Comparison of ENCODE assay signal across 8 cellular contexts in genomic region chr19:53977991-53978731, GRCh38. TPM values are rescaled to one million over a fixed set of nuclear protein-coding genes. Genes with fewer than 3 reads are reported as not detected.
DNase-seq lines count a peak whose midpoint lies in the region; ATAC-seq, FAIRE-seq and TF ChIP-seq lines count a peak whose summit lies in the region.

No MANE protein-coding gene starts in this region.

- H4K5ac ChIP-seq in IMR-90 (ENCODE audit: low read depth, low read length) = no peak overlapping the region

- H3K4me2 ChIP-seq in A549 (peak overlapping the region; percentile 84), IMR-90 (ENCODE audit: low read depth, low read length) (peak overlapping the region; percentile 92), parathyroid adenoma (ENCODE audit: low read length) (peak overlapping the region; percentile 58)

- no peak for TF ChIP-seq RAD21 in A549 (conservative IDR thresholded peaks at IDR 0.05 in 1 of 2, IDR thresholded peaks at IDR 0.05 in 1 of 2)
- no peak for TF ChIP-seq RAD21 in IMR-90 (IDR thresholded peaks at IDR 0.05; ENCODE audit: low read length)

- H3K56ac ChIP-seq in IMR-90 (ENCODE audit: extremely low read depth, insufficient read depth, low read length) = no peak overlapping the region

- H3K36me3 ChIP-seq in IMR-90 (ENCODE audit: control insufficient read depth, insufficient read depth, low read length) = no peaks in the 10 kb centered on the region
- H3K36me3 ChIP-seq in parathyroid adenoma (ENCODE audit: control insufficient read depth, insufficient read depth, low read length) = no peaks in the 10 kb centered on the region

- no peak for TF ChIP-seq EP300 in A549 (IDR thresholded peaks at IDR 0.05)

- peak overlapping the region; percentile 44 to 47; a peak in 2 of 4 replicates for H4K8ac ChIP-seq in IMR-90 (ENCODE audit: low read depth in 2 of 2, low read length in 2 of 2)

- TF ChIP-seq CTCF in A549 (IDR thresholded peaks at IDR 0.05) (no peak), IMR-90 (conservative IDR thresholded peaks at IDR 0.05; ENCODE audit: low read depth, low read length) (no peak), parathyroid adenoma (IDR thresholded peaks at IDR 0.05) (no peak)

- H3K4me1 ChIP-seq in A549 (peaks cover 15% of the 10 kb centered on the region), IMR-90 (ENCODE audit: control insufficient read depth, insufficient read depth, low read length) (no peaks in the 10 kb centered on the region), parathyroid adenoma (peaks cover 16% of the 10 kb centered on the region)

- peak overlapping the region; percentile 82 for H3K4me3 Mint-ChIP-seq in activated naive CD4-positive, alpha-beta T cell treated with anti-CD3 and anti-CD28 coated beads, Interleukin-2, amount 50 U/mL, for 24 hours

- H2BK120ac ChIP-seq in IMR-90 (ENCODE audit: low read depth, low read length) = no peak overlapping the region

- peak; percentile 99 for FAIRE-seq in A549 (lab: Jason Lieb, UNC)

- in situ Hi-C loops in IMR-90 (cut with MboI; ENCODE audit: low sequenced_read_pairs) = no loop called here

- dilution Hi-C loops in IMR-90 (cut with HindIII; ENCODE audit: low sequenced_read_pairs, unreplicated experiment) = no loop called here

- H3K27me3 ChIP-seq in IMR-90 (ENCODE audit: control insufficient read depth, insufficient read depth, low read length) = peaks cover 7% of the 10 kb centered on the region; the same call in 1 of the 2 replicates
- H3K27me3 ChIP-seq in parathyroid adenoma (ENCODE audit: control insufficient read depth, insufficient read depth, low read length) = no peaks in the 10 kb centered on the region

- intact Hi-C loops in IMR-90 (cut with micrococcal nuclease) = no loop called here
- intact Hi-C loops in cardiac septum (cut with DNase I) = no loop called here

- WGBS in A549 (ENCODE audit: missing lambda C conversion rate) = 3% methylated on average over 28 of the region's 54 CpGs
- WGBS in IMR-90 (ENCODE audit: extremely low coverage in 2 of 2, insufficient read length in 1 of 2), 2 experiments = 3% methylated on average over 10 of the region's 54 CpGs; no CpG with 5 or more reads in 1 of the 2 experiments

- peaks cover 44% of the 10 kb centered on the region for H3K27me3 Mint-ChIP-seq in activated naive CD4-positive, alpha-beta T cell treated with anti-CD3 and anti-CD28 coated beads, Interleukin-2, amount 50 U/mL, for 24 hours

- H2BK5ac ChIP-seq in IMR-90 (ENCODE audit: low read depth, low read length, poor library complexity, severe bottlenecking) = no peak overlapping the region

- H4K91ac ChIP-seq in IMR-90 (ENCODE audit: insufficient read depth, low read depth, low read length) = no peak overlapping the region

- POLR2A ChIA-PET in A549 (lab: Yijun Ruan, JAX) = interaction anchor here (0.5 to 1.1 kb wide), 12 partner anchors 11 to 159 kb away, joined by 3 to 14 read pairs (median 3); partner anchors contain the start of genes CNOT3, MYADM, PRPF31 and TFPT
- POLR2A ChIA-PET in IMR-90 (lab: Charles Lee; ENCODE audit: unreplicated experiment) = no interaction called here

- peak overlapping the region; percentile 88 for H2AFZ ChIP-seq in IMR-90 (replicated peaks; ENCODE audit: low read length, poor library complexity)
- peak overlapping the region; percentile 85 for H2AFZ ChIP-seq in parathyroid adenoma

- no peak overlapping the region for H2BK15ac ChIP-seq in IMR-90 (ENCODE audit: low read depth, low read length)

- H3K18ac ChIP-seq in IMR-90 (ENCODE audit: low read depth, low read length) = no peak overlapping the region

- no peaks in the 10 kb centered on the region for H3K9me1 ChIP-seq in IMR-90 (ENCODE audit: insufficient read depth, low read length)

- H3K14ac ChIP-seq in IMR-90 (replicated peaks; ENCODE audit: low read depth, low read length) = no peak overlapping the region

- no peak overlapping the region for H3K23ac ChIP-seq in IMR-90 (ENCODE audit: low read depth, low read length)

- no peaks in the 10 kb centered on the region for H3K79me2 ChIP-seq in parathyroid adenoma

- ATAC-seq in A549 (peak; percentile 57 to 72), IMR-90 (ENCODE audit: low read depth) (peak; percentile 71), HG03571 (IDR thresholded peaks at IDR 0.05; ENCODE audit: unreplicated experiment) (no peak)

- H3K4me3 ChIP-seq in A549 (peak overlapping the region; percentile 69), IMR-90 (ENCODE audit: insufficient read depth, low read depth, low read length) (peak overlapping the region; percentile 55), parathyroid adenoma (ENCODE audit: low read depth, low read length) (no peak overlapping the region)

- H4K20me1 ChIP-seq in IMR-90 (ENCODE audit: insufficient read depth, low read length) = no peaks in the 10 kb centered on the region

- H3K27ac ChIP-seq in A549 = peak overlapping the region; percentile 84 to 97
- H3K27ac ChIP-seq in IMR-90 (ENCODE audit: insufficient read depth, low read length) = no peak overlapping the region
- H3K27ac ChIP-seq in parathyroid adenoma = peak overlapping the region; percentile 43

- H3K36me3 Mint-ChIP-seq in activated naive CD4-positive, alpha-beta T cell treated with anti-CD3 and anti-CD28 coated beads, Interleukin-2, amount 50 U/mL, for 24 hours = peaks cover 8% of the 10 kb centered on the region

- TF ChIP-seq POLR2A in A549 (IDR thresholded peaks at IDR 0.05; ENCODE audit: low read length) = peak; percentile 36
- TF ChIP-seq POLR2A in IMR-90 (IDR thresholded peaks at IDR 0.05; ENCODE audit: low read depth, low read length) = no peak

- peaks cover 35% of the 10 kb centered on the region for H3K4me1 Mint-ChIP-seq in activated naive CD4-positive, alpha-beta T cell treated with anti-CD3 and anti-CD28 coated beads, Interleukin-2, amount 50 U/mL, for 24 hours

- no peaks in the 10 kb centered on the region for H3K79me1 ChIP-seq in IMR-90 (ENCODE audit: low read depth in 1 of 2, low read length in 2 of 2)

- no peak overlapping the region for H2AK5ac ChIP-seq in IMR-90 (ENCODE audit: low read depth, low read length)

- H3K27ac Mint-ChIP-seq in activated naive CD4-positive, alpha-beta T cell treated with anti-CD3 and anti-CD28 coated beads, Interleukin-2, amount 50 U/mL, for 24 hours = no peak overlapping the region

- BruUV-seq in IMR-90 (replicated peaks; lab: Mats Ljungman, UMichigan) = no TSS peak

- no peak overlapping the region for H3K4ac ChIP-seq in IMR-90 (ENCODE audit: low read depth, low read length)

- CTCF ChIA-PET in A549 (lab: Yijun Ruan, JAX) = interaction anchor here (1.1 kb wide), 1 partner anchor 45 kb away, joined by 6 read pairs; no protein-coding TSS in a partner anchor
- CTCF ChIA-PET in IMR-90 (lab: Yijun Ruan, JAX) = no interaction called here

- H3K9me3 ChIP-seq in A549 = no peaks in the 10 kb centered on the region
- H3K9me3 ChIP-seq in IMR-90 (ENCODE audit: control insufficient read depth, insufficient read depth, low read length) = no peaks in the 10 kb centered on the region
- H3K9me3 ChIP-seq in parathyroid adenoma (ENCODE audit: control insufficient read depth, low read length) = no peaks in the 10 kb centered on the region

- H3K9ac ChIP-seq in IMR-90 (ENCODE audit: low read depth, low read length) (no peak overlapping the region), parathyroid adenoma (no peak overlapping the region)

- H3K9me3 Mint-ChIP-seq in activated naive CD4-positive, alpha-beta T cell treated with anti-CD3 and anti-CD28 coated beads, Interleukin-2, amount 50 U/mL, for 24 hours = no peaks in the 10 kb centered on the region

- no peak overlapping the region for H2BK20ac ChIP-seq in IMR-90 (ENCODE audit: low read depth, low read length)

- H2AK9ac ChIP-seq in IMR-90 (replicated peaks; ENCODE audit: low read depth, low read length, poor library complexity) = peak overlapping the region; percentile 76

- DNase-seq in A549 (ENCODE audit: low read depth in 1 of 2, low spot score in 1 of 2) (peak; percentile 99 to 100), IMR-90 (peak; percentile 84), cardiac septum (ENCODE audit: low spot score) (peak; percentile 82), SIG-M5 (lab: John Stamatoyannopoulos, UW) (no peak)
- no peak for DNase-seq in NK-92 treated with Interleukin-12 subunit alpha and Interleukin-12 subunit beta, amount 100 ng/mL, for 24 hours (lab: John Stamatoyannopoulos, UW)

TF ChIP-seq in A549, 52 proteins besides CTCF, POLR2A, EP300 and RAD21 (continues in another document):
- TF ChIP-seq ZFP36 (IDR thresholded peaks at IDR 0.05; ENCODE audit: borderline replicate concordance, partially characterized antibody) = no peak
- TF ChIP-seq KDM1A (IDR thresholded peaks at IDR 0.05; ENCODE audit: low read depth) = no peak
- no peak for TF ChIP-seq ZNF302 (CRISPR knock-in tag; IDR thresholded peaks at IDR 0.05)

TF ChIP-seq in IMR-90, 13 proteins besides CTCF, POLR2A, EP300 and RAD21:
- TF ChIP-seq MAFK (IDR thresholded peaks at IDR 0.05; ENCODE audit: low read depth, low read length) = no peak
- peak; percentile 64 for TF ChIP-seq CEBPB (IDR thresholded peaks at IDR 0.05; ENCODE audit: low read depth, low read length)

RNA-seq across cellular contexts. Expression of gene CACNG6, which starts 13.3 kb away (rescaled TPM):
- 15.6 and 16.2 TPM in 2 replicates for polyA plus RNA-seq in A549 (2011; rRNA removed)
- 11.5 and 18.6 TPM in 2 replicates for polyA plus RNA-seq in A549 (2012; cell fraction: cytosol; rRNA removed)
- polyA plus RNA-seq in A549 (2012; cell fraction: nucleus; rRNA removed) = 18.5 and 21.7 TPM in 2 replicates
- polyA plus RNA-seq in A549 (2017; fragmentation: RNase III; extraction: RNeasy Plus Mini Kit Qiagen cat#74134 plus additional on column Dnase treatment) = 4.4 to 8.2 TPM (median 7.3 TPM) in 3 replicates
- 8.8 and 9.3 TPM in 2 replicates for polyA minus RNA-seq in A549 (2011; rRNA and poly(A)+ RNA removed)
- total RNA-seq in IMR-90 (2012; rRNA removed) = not detected in 2 replicates
- polyA plus RNA-seq in IMR-90 (2012; rRNA removed) = not detected in 2 replicates
- 0.02 and 0.03 TPM in 2 replicates for polyA plus RNA-seq in IMR-90 (2012; cell fraction: cytosol; rRNA removed)
- 0.10 TPM in 1 of 2 replicates, not detected in the other for polyA plus RNA-seq in IMR-90 (2012; cell fraction: nucleus; rRNA removed; ENCODE audit: low replicate concordance)
- not detected for total RNA-seq in cardiac septum

RNA-seq across cellular contexts. Expression of gene CACNG8, which starts 15.4 kb away (rescaled TPM):
- polyA plus RNA-seq in A549 (2011; rRNA removed) (1.1 and 1.5 TPM in 2 replicates), A549 (2017; fragmentation: RNase III; extraction: RNeasy Plus Mini Kit Qiagen cat#74134 plus additional on column Dnase treatment) (4.6 to 6.9 TPM (median 5.8 TPM) in 3 replicates), IMR-90 (2012; rRNA removed) (0.09 and 0.15 TPM in 2 replicates)
- polyA plus RNA-seq in A549 (2012; cell fraction: cytosol; rRNA removed) = 0.69 and 0.74 TPM in 2 replicates
- polyA plus RNA-seq in A549 (2012; cell fraction: nucleus; rRNA removed) = 3.2 and 5.0 TPM in 2 replicates
- 0.87 and 1.3 TPM in 2 replicates for polyA minus RNA-seq in A549 (2011; rRNA and poly(A)+ RNA removed)
- total RNA-seq in IMR-90 (2012; rRNA removed) (not detected in 2 replicates), cardiac septum (0.11 TPM)
- 0.04 and 0.08 TPM in 2 replicates for polyA plus RNA-seq in IMR-90 (2012; cell fraction: cytosol; rRNA removed)
- polyA plus RNA-seq in IMR-90 (2012; cell fraction: nucleus; rRNA removed; ENCODE audit: low replicate concordance) = 0.39 and 0.54 TPM in 2 replicates

Comparison
In these comparisons a context has a peak if more than half of its experiments do, and no peak if none do; other contexts are left out.
1. DNase-seq: peak in A549 (2 of 2), IMR-90 (single experiment) and cardiac septum (single experiment); none in SIG-M5 (single experiment) and NK-92 treated with Interleukin-12 subunit alpha and Interleukin-12 subunit beta, amount 100 ng/mL, for 24 hours (single experiment).
2. Peak in every context shown above with its lines, with median percentiles within 50 percentile points of each other: H3K4me2 ChIP-seq.